Comparison of ENCODE assay signal across 10 cellular contexts in the genomic region with DNA sequence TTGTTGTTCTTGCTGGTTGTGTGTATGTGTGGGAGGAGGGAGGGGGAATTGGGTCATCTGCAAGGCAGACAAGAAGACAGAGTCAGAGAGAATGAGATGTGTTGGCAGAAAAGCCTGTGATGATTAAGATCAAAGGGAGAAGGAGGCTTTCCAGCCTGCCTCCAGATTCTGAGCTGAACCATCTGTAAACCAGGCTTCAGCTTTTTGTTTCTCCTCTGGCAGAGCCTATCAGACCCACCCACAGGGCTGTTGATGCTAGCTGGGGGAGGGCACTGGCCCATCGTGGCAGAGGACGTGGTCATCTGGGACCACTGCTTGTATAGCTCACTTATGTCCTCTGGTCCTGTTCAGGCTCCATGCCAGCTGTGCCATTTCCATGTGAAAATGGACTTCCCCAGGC. TPM values are rescaled to one million over a fixed set of nuclear protein-coding genes. Genes with fewer than 3 reads are reported as not detected.
DNase-seq lines count a peak whose midpoint lies in the region; ATAC-seq and TF ChIP-seq lines count a peak whose summit lies in the region.
"Had no signal": no experiment of that assay in that cellular context is flagged by ENCODE, and none has a peak within 500 bp of the region (broad histone marks: within the 10 kb centered on the region; RNA-seq: fewer than 3 reads in every experiment).

No MANE protein-coding gene starts in this region.

- H3K4me1 Mint-ChIP-seq in activated naive CD8-positive, alpha-beta T cell treated with anti-CD3 and anti-CD28 coated beads, Interleukin-2, amount 50 U/mL, for 24 hours: peaks cover 78% of the 10 kb centered on the region
- H3K4me1 Mint-ChIP-seq in type B pancreatic cell (ENCODE audit: unreplicated experiment): peaks cover 27% of the 10 kb centered on the region

- H3K27ac ChIP-seq in lower lobe of right lung: no peak overlapping the region
- H3K27ac ChIP-seq in vagina: peak overlapping the region; percentile 83

- no peak for TF ChIP-seq POLR2A in vagina (IDR thresholded peaks at IDR 0.05)

- intact Hi-C loops in lower lobe of right lung (cut with DNase I): no loop called here
- intact Hi-C loops in vagina (cut with DNase I): no loop called here

- no peak for TF ChIP-seq CTCF in lower lobe of right lung (IDR thresholded peaks at IDR 0.05)
- TF ChIP-seq CTCF in vagina (IDR thresholded peaks at IDR 0.05): no peak
- TF ChIP-seq CTCF in type B pancreatic cell (conservative IDR thresholded peaks at IDR 0.05): no peak

- no peaks in the 10 kb centered on the region for H3K9me3 Mint-ChIP-seq in activated naive CD8-positive, alpha-beta T cell treated with anti-CD3 and anti-CD28 coated beads, Interleukin-2, amount 50 U/mL, for 24 hours
- H3K9me3 Mint-ChIP-seq in type B pancreatic cell: no peaks in the 10 kb centered on the region
- H3K9me3 Mint-ChIP-seq: dendritic cell treated with granulocyte-macrophage colony-stimulating factor and Interleukin-4, amounts not matched to agents 40 ng/mL and 50 ng/mL, for 4 days had no signal

- ATAC-seq in activated naive CD8-positive, alpha-beta T cell treated with anti-CD3 and anti-CD28 coated beads, Interleukin-2, amount 50 U/mL, for 24 hours: peak; percentile 70
- ATAC-seq in lower lobe of right lung: peak; percentile 56 to 58
- no peak for ATAC-seq in HG02970 (IDR thresholded peaks at IDR 0.05; ENCODE audit: low FRiP score, unreplicated experiment)

- H3K4me1 ChIP-seq in lower lobe of right lung: peaks cover 4% of the 10 kb centered on the region
- peaks cover 22% of the 10 kb centered on the region for H3K4me1 ChIP-seq in vagina

- no peak overlapping the region for H3K4me3 ChIP-seq in lower lobe of right lung
- no peak overlapping the region for H3K4me3 ChIP-seq in vagina

- H3K36me3 ChIP-seq in lower lobe of right lung: no peaks in the 10 kb centered on the region
- no peaks in the 10 kb centered on the region for H3K36me3 ChIP-seq in vagina

- H3K4me3 Mint-ChIP-seq in activated naive CD8-positive, alpha-beta T cell treated with anti-CD3 and anti-CD28 coated beads, Interleukin-2, amount 50 U/mL, for 24 hours: peak overlapping the region; percentile 52
- no peak overlapping the region for H3K4me3 Mint-ChIP-seq in type B pancreatic cell
- H3K4me3 Mint-ChIP-seq: dendritic cell treated with granulocyte-macrophage colony-stimulating factor and Interleukin-4, amounts not matched to agents 40 ng/mL and 50 ng/mL, for 4 days had no signal

- H3K9me3 ChIP-seq in lower lobe of right lung (no peaks in the 10 kb centered on the region), vagina (no peaks in the 10 kb centered on the region)

- H3K36me3 Mint-ChIP-seq in activated naive CD8-positive, alpha-beta T cell treated with anti-CD3 and anti-CD28 coated beads, Interleukin-2, amount 50 U/mL, for 24 hours (ENCODE audit: low read depth): peaks cover 3% of the 10 kb centered on the region
- H3K36me3 Mint-ChIP-seq in type B pancreatic cell: no peaks in the 10 kb centered on the region

- H3K27ac Mint-ChIP-seq in activated naive CD8-positive, alpha-beta T cell treated with anti-CD3 and anti-CD28 coated beads, Interleukin-2, amount 50 U/mL, for 24 hours: peak overlapping the region; percentile 87
- H3K27ac Mint-ChIP-seq in type B pancreatic cell: no peak overlapping the region
- H3K27ac Mint-ChIP-seq: dendritic cell treated with granulocyte-macrophage colony-stimulating factor and Interleukin-4, amounts not matched to agents 40 ng/mL and 50 ng/mL, for 4 days had no signal

- H3K27me3 ChIP-seq in lower lobe of right lung (ENCODE audit: low read depth) (no peaks in the 10 kb centered on the region), vagina (no peaks in the 10 kb centered on the region)

- H3K27me3 Mint-ChIP-seq in activated naive CD8-positive, alpha-beta T cell treated with anti-CD3 and anti-CD28 coated beads, Interleukin-2, amount 50 U/mL, for 24 hours: no peaks in the 10 kb centered on the region
- peaks cover 25% of the 10 kb centered on the region for H3K27me3 Mint-ChIP-seq in type B pancreatic cell

- peak; percentile 53 for DNase-seq in stimulated activated CD4-positive, alpha-beta T cell treated with anti-CD3 and anti-CD28 coated beads, Interleukin-15, amount 100 ng/mL, for 24 hours
- no peak for DNase-seq in stimulated activated CD4-positive, alpha-beta T cell treated with anti-CD3 and anti-CD28 coated beads, Interleukin-4, amount 100 ng/mL, for 1 hour
- no peak for DNase-seq in activated naive CD8-positive, alpha-beta T cell treated with anti-CD3 and anti-CD28 coated beads, Interleukin-2, amount 50 U/mL, for 24 hours
- no peak for DNase-seq in lower lobe of right lung
- DNase-seq in vagina (ENCODE audit: extremely low spot score in 2 of 2): no peak
- DNase-seq in NCI-H1048 (lab: John Stamatoyannopoulos, UW): no peak
- no peak for DNase-seq in type B pancreatic cell (ENCODE audit: extremely low spot score, unreplicated experiment)

RNA-seq across cellular contexts. Expression of gene COL6A3, which starts 27.6 kb away (rescaled TPM):
- 114 TPM for total RNA-seq in lower lobe of right lung
- total RNA-seq in vagina: 315 TPM
- total RNA-seq in type B pancreatic cell (ENCODE audit: low replicate concordance): 4.7 and 157 TPM in 2 replicates

RNA-seq across cellular contexts. Expression of gene MLPH, which starts 45.4 kb away (rescaled TPM):
- total RNA-seq in lower lobe of right lung: 394 TPM
- 34.6 TPM for total RNA-seq in vagina
- total RNA-seq in type B pancreatic cell (ENCODE audit: low replicate concordance): 14.8 and 16.7 TPM in 2 replicates
- total RNA-seq: T-helper 2 cell treated with Interferon-gamma antibody and Interleukin-4, amounts not matched to agents 100 ng/mL and 5 ng/mL, for 36 hours had no signal

Comparison
In these comparisons a context has a peak if more than half of its experiments do, and no peak if none do; other contexts are left out.
1. RNA of gene MLPH, which starts 45.4 kb away (total RNA-seq): 394 TPM in lower lobe of right lung (single experiment); 34.6 TPM in vagina (single experiment) and 14.8 to 16.7 TPM in type B pancreatic cell; every median in the first group is over 10 times any median in the second.